In the genomic region with DNA sequence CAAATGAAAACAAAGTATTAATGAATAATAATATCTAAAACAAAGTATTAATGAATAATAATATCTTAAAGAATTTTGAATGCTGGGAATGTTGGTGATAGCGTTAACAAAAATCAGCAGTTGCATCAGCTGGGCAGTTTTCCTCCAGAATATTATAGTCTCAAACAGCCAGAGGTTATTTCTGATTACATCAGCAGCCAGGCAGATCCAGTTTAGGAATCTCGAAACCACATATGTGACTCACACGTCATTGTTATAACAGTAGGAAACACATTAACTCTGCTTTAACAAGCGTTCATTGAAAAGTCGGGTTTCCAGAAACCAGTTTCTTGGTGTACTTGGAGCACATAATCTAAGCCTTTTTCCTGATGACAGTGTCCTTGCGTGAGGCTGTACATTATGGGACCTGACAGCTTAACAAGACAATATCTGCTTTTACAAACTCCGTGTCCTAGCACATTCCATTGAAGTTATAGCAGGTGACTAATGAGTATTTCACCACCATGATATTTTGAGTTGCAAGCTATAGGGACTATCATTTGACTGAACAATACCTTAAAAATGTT, we compare ENCODE assay signal across 1 cellular context.
TF ChIP-seq lines count a peak whose summit lies in the region.

No MANE protein-coding gene starts in this region.

TF ChIP-seq in K562, 482 proteins besides CTCF, POLR2A, EP300 and RAD21 (continued from another document):
- no peak for TF ChIP-seq PHB2 (IDR thresholded peaks at IDR 0.05; ENCODE audit: low read depth)
- no peak for TF ChIP-seq LARP7 (IDR thresholded peaks at IDR 0.05)
- no peak for TF ChIP-seq ZNF274 (IDR thresholded peaks at IDR 0.05; ENCODE audit: borderline replicate concordance, low read depth, low read length)
- TF ChIP-seq SRSF3 (IDR thresholded peaks at IDR 0.05; ENCODE audit: insufficient read depth, low read length), result no peak
- peak; percentile 63; the same call in 1 of the 2 replicates for TF ChIP-seq SMARCE1 (IDR thresholded peaks at IDR 0.05)
- no peak for TF ChIP-seq ATF1 (CRISPR knock-in tag; IDR thresholded peaks at IDR 0.05)
- peak; percentile 63 for TF ChIP-seq ATF1 (tag; IDR thresholded peaks at IDR 0.05)
- no peak for TF ChIP-seq FOXJ3 (CRISPR knock-in tag; IDR thresholded peaks at IDR 0.05)
- no peak for TF ChIP-seq HDAC8 (tag; IDR thresholded peaks at IDR 0.05)
- TF ChIP-seq CBFB (CRISPR knock-in tag; IDR thresholded peaks at IDR 0.05), result no peak
- no peak for TF ChIP-seq SMARCA5 (IDR thresholded peaks at IDR 0.05)
- no peak for TF ChIP-seq ZNF140 (CRISPR knock-in tag; IDR thresholded peaks at IDR 0.05)
- no peak for TF ChIP-seq CC2D1A (IDR thresholded peaks at IDR 0.05)
- TF ChIP-seq PCBP2 (IDR thresholded peaks at IDR 0.05; ENCODE audit: low read depth, low read length, poor library complexity, severe bottlenecking), result no peak
- TF ChIP-seq, protein P1, sequence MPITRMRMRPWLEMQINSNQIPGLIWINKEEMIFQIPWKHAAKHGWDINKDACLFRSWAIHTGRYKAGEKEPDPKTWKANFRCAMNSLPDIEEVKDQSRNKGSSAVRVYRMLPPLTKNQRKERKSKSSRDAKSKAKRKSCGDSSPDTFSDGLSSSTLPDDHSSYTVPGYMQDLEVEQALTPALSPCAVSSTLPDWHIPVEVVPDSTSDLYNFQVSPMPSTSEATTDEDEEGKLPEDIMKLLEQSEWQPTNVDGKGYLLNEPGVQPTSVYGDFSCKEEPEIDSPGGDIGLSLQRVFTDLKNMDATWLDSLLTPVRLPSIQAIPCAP (CRISPR knock-in tag; IDR thresholded peaks at IDR 0.05; ENCODE audit: borderline replicate concordance), result no peak
- TF ChIP-seq MECOM (CRISPR knock-in tag; IDR thresholded peaks at IDR 0.05), result no peak
- no peak for TF ChIP-seq RBM15 (IDR thresholded peaks at IDR 0.05; ENCODE audit: insufficient read depth, low read length)
- no peak for TF ChIP-seq TBP (optimal IDR thresholded peaks at IDR 0.05; ENCODE audit: low read depth, low read length)
- no peak for TF ChIP-seq MCM7 (IDR thresholded peaks at IDR 0.05)
- TF ChIP-seq, protein P2, sequence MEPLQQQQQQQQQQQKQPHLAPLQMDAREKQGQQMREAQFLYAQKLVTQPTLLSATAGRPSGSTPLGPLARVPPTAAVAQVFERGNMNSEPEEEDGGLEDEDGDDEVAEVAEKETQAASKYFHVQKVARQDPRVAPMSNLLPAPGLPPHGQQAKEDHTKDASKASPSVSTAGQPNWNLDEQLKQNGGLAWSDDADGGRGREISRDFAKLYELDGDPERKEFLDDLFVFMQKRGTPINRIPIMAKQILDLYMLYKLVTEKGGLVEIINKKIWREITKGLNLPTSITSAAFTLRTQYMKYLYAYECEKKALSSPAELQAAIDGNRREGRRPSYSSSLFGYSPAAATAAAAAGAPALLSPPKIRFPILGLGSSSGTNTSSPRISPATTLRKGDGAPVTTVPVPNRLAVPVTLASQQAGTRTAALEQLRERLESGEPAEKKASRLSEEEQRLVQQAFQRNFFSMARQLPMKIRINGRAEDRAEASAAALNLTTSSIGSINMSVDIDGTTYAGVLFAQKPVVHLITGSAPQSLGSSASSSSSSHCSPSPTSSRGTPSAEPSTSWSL (CRISPR knock-in tag; IDR thresholded peaks at IDR 0.05; ENCODE audit: borderline replicate concordance), result no peak
- TF ChIP-seq ZNF3 (CRISPR knock-in tag; IDR thresholded peaks at IDR 0.05), result no peak
- TF ChIP-seq POLR2H (tag; IDR thresholded peaks at IDR 0.05; ENCODE audit: low read depth), result peak; percentile 66
- TF ChIP-seq ZNF586 (CRISPR knock-in tag; conservative IDR thresholded peaks at IDR 0.05), result no peak
- TF ChIP-seq ZNF766 (CRISPR knock-in tag; conservative IDR thresholded peaks at IDR 0.05), result 0 out of 2 replicates have a peak, but pooled peaks have one; percentile 25
- no peak for TF ChIP-seq RBM14 (IDR thresholded peaks at IDR 0.05; ENCODE audit: borderline replicate concordance, insufficient read depth, low read depth, low read length)
- no peak for TF ChIP-seq DEAF1 (CRISPR knock-in tag; IDR thresholded peaks at IDR 0.05)
